Comparison of ENCODE assay signal across 12 cellular contexts in the genomic region with DNA sequence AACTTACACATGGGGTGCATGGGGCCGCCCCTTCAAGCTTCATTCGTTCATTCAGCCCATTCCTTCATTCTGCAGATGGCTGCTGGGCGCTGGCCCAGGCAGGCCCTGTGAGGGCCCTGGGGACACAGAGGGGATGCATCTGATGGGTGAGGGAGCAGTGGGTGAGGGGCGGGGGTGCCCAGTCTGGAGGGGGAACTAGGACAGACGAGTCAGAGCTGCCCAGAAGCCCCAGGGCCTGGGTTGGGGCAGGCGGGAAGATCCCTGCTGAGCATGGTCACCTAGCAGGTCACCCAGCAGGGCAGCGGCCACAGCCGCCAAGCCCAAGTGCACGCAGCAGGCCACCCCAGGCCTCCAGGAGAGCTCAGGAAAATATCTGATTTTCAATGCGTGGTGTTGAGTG. TPM values are rescaled to one million over a fixed set of nuclear protein-coding genes. Genes with fewer than 3 reads are reported as not detected.
DNase-seq lines count a peak whose midpoint lies in the region; ATAC-seq and TF ChIP-seq lines count a peak whose summit lies in the region.
"Had no signal": no experiment of that assay in that cellular context is flagged by ENCODE, and none has a peak within 500 bp of the region (broad histone marks: within the 10 kb centered on the region; RNA-seq: fewer than 3 reads in every experiment).

No MANE protein-coding gene starts in this region.

- H3K4me1 ChIP-seq in mesendoderm (ENCODE audit: control insufficient read depth, low read depth, low read length), result peaks cover 7% of the 10 kb centered on the region
- peaks cover 51 to 73% of the 10 kb centered on the region in 2 donors for H3K4me1 ChIP-seq in thoracic aorta (ENCODE audit: control insufficient read depth in 1 of 2, low read depth in 2 of 2)

- H4K8ac ChIP-seq in mesendoderm (ENCODE audit: low read depth, low read length), result no peak overlapping the region

- no peaks in the 10 kb centered on the region for H3K36me3 ChIP-seq in mesendoderm (ENCODE audit: control insufficient read depth, insufficient read depth, low read length)
- no peaks in the 10 kb centered on the region for H3K36me3 ChIP-seq in thoracic aorta

- H4K5ac ChIP-seq in mesendoderm (ENCODE audit: low read length), result no peak overlapping the region

- ATAC-seq in thoracic aorta (ENCODE audit: insufficient number of reproducible peaks, low FRiP score, low read depth) (no peak), HG02852 (IDR thresholded peaks at IDR 0.05; ENCODE audit: unreplicated experiment) (no peak)
- ATAC-seq: T-helper 17 cell had no signal

- H3K4me3 ChIP-seq in dorsolateral prefrontal cortex (peak overlapping the region in 10 of 59 donors; percentile 4 to 45 (median 32)), mesendoderm (ENCODE audit: low read length) (no peak overlapping the region), thoracic aorta (peak overlapping the region; percentile 43)

- no peak overlapping the region for H3K4me2 ChIP-seq in mesendoderm (ENCODE audit: low read length)

- H2BK5ac ChIP-seq in mesendoderm (ENCODE audit: low read length), result no peak overlapping the region

- WGBS in mesendoderm (ENCODE audit: extremely low coverage, insufficient coverage, low lambda C conversion rate), result no CpG with 5 or more reads among the region's 10 CpGs

- H3K79me2 ChIP-seq in mesendoderm (ENCODE audit: control insufficient read depth, insufficient read depth, low read length), result no peaks in the 10 kb centered on the region

- intact Hi-C loops in dorsolateral prefrontal cortex (cut with DNase I), result loop anchor here (1.0 to 10.0 kb wide), 3 partner anchors 14 to 148 kb away; a partner anchor contains a TSS

- H3K18ac ChIP-seq in mesendoderm (ENCODE audit: low read length), result peak overlapping the region; percentile 3

- no peak overlapping the region for H3K23ac ChIP-seq in mesendoderm (ENCODE audit: low read length)

- H3K27ac ChIP-seq in dorsolateral prefrontal cortex (peak overlapping the region; percentile 83 to 99 (median 96)), mesendoderm (ENCODE audit: low read depth, low read length) (no peak overlapping the region), thoracic aorta (peak overlapping the region in 1 of 2 donors; percentile 94)
- H3K27ac ChIP-seq: HL-60 had no signal

- DNase-seq in NCI-H1092 treated with DMSO at 0.1 percent for 48 hours (lab: John Stamatoyannopoulos, UW) (peak; percentile 50), dorsolateral prefrontal cortex (peak in 2 of 10 donors; percentile 76 to 82), mesendoderm (no peak), thoracic aorta (ENCODE audit: low spot score) (no peak), G401 (ENCODE audit: low spot score) (no peak), DMS 273 treated with DMSO at 0.1 percent for 48 hours (lab: John Stamatoyannopoulos, UW) (no peak)
- DNase-seq: activated CD8-positive, alpha-beta memory T cell treated with anti-CD3 and anti-CD28 coated beads for 24 hours; NCI-H1105 treated with DMSO at 0.1 percent for 48 hours; stimulated activated CD4-positive, alpha-beta T cell treated with anti-CD3 and anti-CD28 coated beads, Interleukin-4, amount 100 ng/mL, for 24 hours; T-helper 17 cell had no signal

- H3K9ac ChIP-seq in mesendoderm (ENCODE audit: low read length), result peak overlapping the region; percentile 26

- peak overlapping the region; percentile 63 for H3K4ac ChIP-seq in mesendoderm (ENCODE audit: low read depth, low read length)

- H3K56ac ChIP-seq in mesendoderm (ENCODE audit: low read length), result peak overlapping the region; percentile 92

- in situ Hi-C loops in G401 (cut with HindIII; ENCODE audit: low sequenced_read_pairs), result no loop called here

- no peak overlapping the region for H2AK5ac ChIP-seq in mesendoderm (ENCODE audit: low read length)

- no peak overlapping the region for H2BK120ac ChIP-seq in mesendoderm (ENCODE audit: low read depth, low read length)

- TF ChIP-seq CTCF in dorsolateral prefrontal cortex (IDR thresholded peaks at IDR 0.05 in 54 of 56, conservative IDR thresholded peaks at IDR 0.05 in 2 of 56; ENCODE audit: low read depth in 1 of 56, partially characterized antibody in 56 of 56) (no peak), thoracic aorta (IDR thresholded peaks at IDR 0.05) (no peak)

- no peaks in the 10 kb centered on the region for H3K79me1 ChIP-seq in mesendoderm (ENCODE audit: low read length)

- H3K27me3 ChIP-seq in dorsolateral prefrontal cortex (no peaks in the 10 kb centered on the region), mesendoderm (ENCODE audit: insufficient read depth, low read length, poor library complexity) (no peaks in the 10 kb centered on the region), thoracic aorta (replicated peaks; ENCODE audit: insufficient read depth) (no peaks in the 10 kb centered on the region)

- H2BK15ac ChIP-seq in mesendoderm (replicated peaks; ENCODE audit: low read depth), result no peak overlapping the region

- no peaks in the 10 kb centered on the region for H3K9me3 ChIP-seq in thoracic aorta

RNA-seq across cellular contexts. Expression of a gene that starts 14.1 kb away (rescaled TPM):
- 10 to 100 TPM in 119 of 120 experiments, 1 to 10 TPM in 1; 9.8 to 20.3 (median 14.3) TPM for total RNA-seq in dorsolateral prefrontal cortex
- polyA plus RNA-seq in mesendoderm (2013, experiment 1 of 2), result 9.6 TPM
- polyA plus RNA-seq in mesendoderm (2013, experiment 2 of 2), result 9.5 TPM
- 10 to 100 TPM; 18.6 to 18.8 TPM for total RNA-seq in thoracic aorta
- total RNA-seq in G401 (2014; rRNA removed; shearing (Covaris generic)), result 17.6 and 29.3 TPM in 2 replicates

RNA-seq across cellular contexts. Expression of a gene that starts 19.3 kb away (rescaled TPM):
- total RNA-seq in dorsolateral prefrontal cortex, result 10 to 100 TPM; 25.3 to 45.6 (median 35.3) TPM
- polyA plus RNA-seq in mesendoderm (2013, experiment 1 of 2), result 22.9 TPM
- 21.8 TPM for polyA plus RNA-seq in mesendoderm (2013, experiment 2 of 2)
- total RNA-seq in thoracic aorta, result 10 to 100 TPM; 21.0 to 34.9 TPM
- total RNA-seq in G401 (2014; rRNA removed; shearing (Covaris generic)), result 4.0 and 12.2 TPM in 2 replicates

RNA-seq across cellular contexts. Expression of a gene that starts 19.6 kb away (rescaled TPM):
- total RNA-seq in dorsolateral prefrontal cortex, result 10 to 100 TPM; 21.7 to 47.0 (median 35.6) TPM
- 27.1 TPM for polyA plus RNA-seq in mesendoderm (2013, experiment 1 of 2)
- 28.2 TPM for polyA plus RNA-seq in mesendoderm (2013, experiment 2 of 2)
- 10 to 100 TPM in 1 of 2 donors, 1 to 10 TPM in 1; 8.0 to 17.6 TPM for total RNA-seq in thoracic aorta
- total RNA-seq in G401 (2014; rRNA removed; shearing (Covaris generic)), result 29.7 and 34.7 TPM in 2 replicates

RNA-seq across cellular contexts. Expression of a gene that starts 20.5 kb away (rescaled TPM):
- total RNA-seq in dorsolateral prefrontal cortex, result 1,000 to 10,000 TPM; 1,109 to 2,418 (median 1,592) TPM
- 162 TPM for polyA plus RNA-seq in mesendoderm (2013, experiment 1 of 2)
- polyA plus RNA-seq in mesendoderm (2013, experiment 2 of 2), result 164 TPM
- total RNA-seq in thoracic aorta, result 100 to 1,000 TPM; 109 to 159 TPM
- total RNA-seq in G401 (2014; rRNA removed; shearing (Covaris generic)), result 672 and 986 TPM in 2 replicates
